ENCODE assay signal across 8 cellular contexts in the genomic region with DNA sequence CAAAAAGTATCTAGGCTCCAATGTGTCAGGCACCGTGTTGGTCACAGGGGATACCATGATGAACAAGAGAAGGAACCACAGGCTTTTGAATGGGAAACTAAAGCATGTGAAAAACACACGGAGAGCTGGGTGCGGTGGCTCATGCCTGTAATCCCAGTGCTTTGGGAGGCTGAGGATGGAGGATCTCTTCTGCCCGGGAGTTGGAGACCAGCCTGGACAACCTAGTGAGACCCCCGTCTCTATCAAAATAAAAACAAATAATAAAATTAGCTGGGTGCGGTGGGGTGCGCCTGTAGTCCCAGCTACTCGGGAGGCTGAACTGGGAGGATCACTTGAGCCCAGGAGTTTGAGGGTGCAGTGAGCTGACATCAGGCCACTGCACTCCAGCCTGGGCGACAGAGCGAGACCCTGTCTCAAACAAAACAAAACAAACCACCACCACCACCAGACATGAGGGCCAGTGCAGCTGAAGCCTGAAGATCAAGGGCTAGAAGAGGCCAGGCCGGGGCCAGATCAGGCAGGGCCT. TPM values are rescaled to one million over a fixed set of nuclear protein-coding genes. Genes with fewer than 3 reads are reported as not detected.
A peak's percentile ranks its signal among the peaks of the same experiment; 100 is the strongest.
DNase-seq lines count a peak whose midpoint lies in the region; TF ChIP-seq lines count a peak whose summit lies in the region.

No MANE protein-coding gene starts in this region.

- no peak for TF ChIP-seq POLR2A in NB4 (IDR thresholded peaks at IDR 0.05; ENCODE audit: extremely low read depth, insufficient read length)

- H3K27me3 ChIP-seq in Caco-2 (replicated peaks; ENCODE audit: control insufficient read depth, insufficient read depth, low read length) (no peaks in the 10 kb centered on the region), endocrine pancreas (ENCODE audit: control insufficient read depth, insufficient read depth, low read length) (no peaks in the 10 kb centered on the region)

- H3K4me1 Mint-ChIP-seq in Caco-2 (ENCODE audit: low read depth, unreplicated experiment) (peaks cover 9% of the 10 kb centered on the region), osteocyte (ENCODE audit: unreplicated experiment) (peaks cover 23% of the 10 kb centered on the region)

- H3K27ac Mint-ChIP-seq in Caco-2 (ENCODE audit: unreplicated experiment) = peak overlapping the region; percentile 71
- peak overlapping the region; percentile 91 for H3K27ac Mint-ChIP-seq in osteocyte (ENCODE audit: unreplicated experiment)

- CTCF ChIA-PET in Caco-2 (lab: Charles Lee) = interaction anchor here (0.6 kb wide), 1 partner anchor 109 kb away, joined by 4 read pairs; no protein-coding TSS in a partner anchor

- in situ Hi-C loops in GM13977 (cut with MboI; ENCODE audit: low pct_unique_long_range_greater_than_20kb, low sequenced_read_pairs, unreplicated experiment) = no loop called here

- POLR2A ChIA-PET in Caco-2 (lab: Charles Lee) = interaction anchor here (0.6 kb wide), 1 partner anchor 73 kb away, joined by 3 read pairs; no protein-coding TSS in a partner anchor

- H3K27me3 Mint-ChIP-seq in Caco-2 (ENCODE audit: insufficient read depth, unreplicated experiment) (no peaks in the 10 kb centered on the region), osteocyte (ENCODE audit: unreplicated experiment) (no peaks in the 10 kb centered on the region)

- H3K4me3 ChIP-seq in Caco-2 (ENCODE audit: low read depth, low read length) = peak overlapping the region; percentile 76
- peak overlapping the region; percentile 66 for H3K4me3 ChIP-seq in NB4 (ENCODE audit: low read depth, low read length)
- no peak overlapping the region for H3K4me3 ChIP-seq in endocrine pancreas (ENCODE audit: control insufficient read depth, insufficient read depth, low read length)

- H3K9me3 Mint-ChIP-seq in Caco-2 (ENCODE audit: unreplicated experiment) = no peaks in the 10 kb centered on the region
- H3K9me3 Mint-ChIP-seq in osteocyte (ENCODE audit: unreplicated experiment) = no peaks in the 10 kb centered on the region

- H3K4me3 Mint-ChIP-seq in Caco-2 (ENCODE audit: unreplicated experiment) (peak overlapping the region; percentile 88), osteocyte (ENCODE audit: unreplicated experiment) (peak overlapping the region; percentile 83)

- peak overlapping the region; percentile 93 for H3K9ac ChIP-seq in endocrine pancreas (ENCODE audit: control insufficient read depth, insufficient read depth, low read length)

- H3K36me3 ChIP-seq in Caco-2 (ENCODE audit: control insufficient read depth, insufficient read depth, low read length) (peaks cover 2% of the 10 kb centered on the region; the same call in 1 of the 2 replicates), endocrine pancreas (ENCODE audit: control insufficient read depth, insufficient read depth, low read length) (no peaks in the 10 kb centered on the region)

- TSS peak; percentile 18 for BruUV-seq in Caco-2 (replicated peaks; lab: Mats Ljungman, UMichigan)

- H3K36me3 Mint-ChIP-seq in Caco-2 (ENCODE audit: insufficient read depth, unreplicated experiment) (peaks cover 45% of the 10 kb centered on the region), osteocyte (ENCODE audit: unreplicated experiment) (peaks cover 25% of the 10 kb centered on the region)

- H3K9me3 ChIP-seq in Caco-2 (no peaks in the 10 kb centered on the region), endocrine pancreas (ENCODE audit: control insufficient read depth, low read length) (no peaks in the 10 kb centered on the region)

- H3K4me1 ChIP-seq in Caco-2 (0 out of 2 replicates have a peak, but pooled peaks cover 7% of the 10 kb centered on the region), endocrine pancreas (ENCODE audit: control insufficient read depth, insufficient read depth, low read length) (no peaks in the 10 kb centered on the region)

- no peak for DNase-seq in Caco-2
- DNase-seq in NB4 (ENCODE audit: low read depth) = no peak
- no peak for DNase-seq in osteocyte (ENCODE audit: extremely low spot score, unreplicated experiment)
- DNase-seq in GM13977 (ENCODE audit: low spot score) = no peak
- no peak for DNase-seq in DMS79 treated with DMSO at 0.1 percent for 48 hours (lab: John Stamatoyannopoulos, UW)
- no peak for DNase-seq in NCI-H2081 treated with DMSO at 0.1 percent for 48 hours (lab: John Stamatoyannopoulos, UW)
- no peak for DNase-seq in AG20443 (ENCODE audit: low spot score)

- no peak for TF ChIP-seq CTCF in Caco-2 (IDR thresholded peaks at IDR 0.05; ENCODE audit: insufficient read depth in 1 of 2, low read depth in 1 of 2, low read length in 1 of 2, severe bottlenecking in 1 of 2, unreplicated experiment in 1 of 2)
- no peak for TF ChIP-seq CTCF in NB4 (IDR thresholded peaks at IDR 0.05; ENCODE audit: low read depth, low read length)
- no peak for TF ChIP-seq CTCF in osteocyte (IDR thresholded peaks at IDR 0.05)
- no peak for TF ChIP-seq CTCF in GM13977 (IDR thresholded peaks at IDR 0.05; ENCODE audit: extremely low read depth, insufficient read depth, missing control alignments)

- intact Hi-C loops in Caco-2 (cut with micrococcal nuclease; ENCODE audit: unreplicated experiment) = loop anchor here (1.0 kb wide), 1 partner anchor 12 kb away; no protein-coding TSS in a partner anchor

RNA-seq across cellular contexts. Expression of gene COPS6, which starts 0.6 kb away (rescaled TPM):
- total RNA-seq in Caco-2 (2022) = 142 and 150 TPM in 2 replicates
- 93.7 and 101 TPM in 2 replicates for total RNA-seq in osteocyte

RNA-seq across cellular contexts. Expression of gene ZNF3, which starts 6.6 kb away (rescaled TPM):
- 37.8 and 41.1 TPM in 2 replicates for total RNA-seq in Caco-2 (2022)
- total RNA-seq in osteocyte = 35.4 and 39.2 TPM in 2 replicates

RNA-seq across cellular contexts. Expression of gene MCM7, which starts 13.0 kb away (rescaled TPM):
- total RNA-seq in Caco-2 (2022) (227 and 240 TPM in 2 replicates), osteocyte (73.3 and 77.8 TPM in 2 replicates)

RNA-seq across cellular contexts. Expression of gene AP4M1, which starts 13.3 kb away (rescaled TPM):
- total RNA-seq in Caco-2 (2022) (14.9 and 16.2 TPM in 2 replicates), osteocyte (22.0 and 27.4 TPM in 2 replicates)

RNA-seq across cellular contexts. Expression of gene TAF6, which starts 31.0 kb away (rescaled TPM):
- total RNA-seq in Caco-2 (2022) (81.1 and 81.2 TPM in 2 replicates), osteocyte (62.8 and 63.9 TPM in 2 replicates)
